18 cellular contexts compared by ENCODE assay signal in genomic region chr2:215364157-215365155, GRCh38. TPM values are rescaled to one million over a fixed set of nuclear protein-coding genes. Genes with fewer than 3 reads are reported as not detected.
DNase-seq lines count a peak whose midpoint lies in the region; ATAC-seq, FAIRE-seq and TF ChIP-seq lines count a peak whose summit lies in the region.
"Had no signal": no experiment of that assay in that cellular context is flagged by ENCODE, and none has a peak within 500 bp of the region (broad histone marks: within the 10 kb centered on the region; RNA-seq: fewer than 3 reads in every experiment).

No MANE protein-coding gene starts in this region.

- TF ChIP-seq RAD21 in neural cell (conservative IDR thresholded peaks at IDR 0.05) = no peak

- no peak for TF ChIP-seq CTCF in Loucy (conservative IDR thresholded peaks at IDR 0.05; ENCODE audit: low read length)
- no peak for TF ChIP-seq CTCF in choroid plexus epithelial cell (conservative IDR thresholded peaks at IDR 0.05; ENCODE audit: low read depth, low read length)
- no peak for TF ChIP-seq CTCF in neural cell (IDR thresholded peaks at IDR 0.05; ENCODE audit: poor library complexity, severe bottlenecking)

- no peak overlapping the region for H3K27ac Mint-ChIP-seq in activated CD4-positive, alpha-beta T cell treated with anti-CD3 and anti-CD28 coated beads, Interleukin-2, amount 10 ng/mL, durations not matched to agents 7 days and 5 days
- H3K27ac Mint-ChIP-seq: CD8-positive, alpha-beta memory T cell had no signal

- POLR2A ChIA-PET in activated CD4-positive, alpha-beta T cell treated with anti-CD3 and anti-CD28 coated beads, Interleukin-2, amount 10 ng/mL, durations not matched to agents 7 days and 5 days (lab: Charles Lee) = no interaction called here

- no peak for TF ChIP-seq POLR2A in GM12891 (IDR thresholded peaks at IDR 0.05; ENCODE audit: low read depth, low read length)

- H3F3A ChIP-seq in Loucy (ENCODE audit: low read depth) (no peaks in the 10 kb centered on the region), neural cell (ENCODE audit: insufficient read depth, low read length, poor library complexity, severe bottlenecking) (no peaks in the 10 kb centered on the region)

- H3K9me3 ChIP-seq in Loucy (ENCODE audit: insufficient read depth, low read depth, low read length) (no peaks in the 10 kb centered on the region), neural cell (ENCODE audit: low read length) (no peaks in the 10 kb centered on the region)
- H3K9me3 ChIP-seq: thoracic aorta had no signal

- DNase-seq in GM12891 (ENCODE audit: insufficient read length, low spot score) = no peak
- peak; percentile 45 for DNase-seq in choroid plexus epithelial cell (ENCODE audit: low read depth)
- DNase-seq in activated CD4-positive, alpha-beta T cell treated with anti-CD3 and anti-CD28 coated beads, Interleukin-2, amount 10 ng/mL, durations not matched to agents 7 days and 5 days = no peak
- DNase-seq in G401 (ENCODE audit: low spot score) = no peak
- DNase-seq in left lobe of liver (ENCODE audit: low spot score) = no peak
- DNase-seq: activated CD8-positive, alpha-beta memory T cell treated with anti-CD3 and anti-CD28 coated beads, Interleukin-2, amount 50 U/mL, for 48 hours; activated effector memory CD4-positive, alpha-beta T cell treated with Interleukin-2 at 50 U/mL for 16 hours; AML-193; CD8-positive, alpha-beta memory T cell; DMS79; NCI-H524 treated with DMSO at 0.1 percent for 48 hours; stimulated activated CD4-positive, alpha-beta T cell treated with anti-CD3 and anti-CD28 coated beads, Interleukin-4, amount 100 ng/mL, for 1 hour; stimulated activated naive CD4-positive, alpha-beta T cell; T-helper 2 cell had no signal

- H3K4me3 ChIP-seq in Loucy (ENCODE audit: low read length, poor library complexity, severe bottlenecking) (no peak overlapping the region), choroid plexus epithelial cell (ENCODE audit: low read depth, low read length) (no peak overlapping the region), neural cell (ENCODE audit: low read length) (peak overlapping the region; percentile 4)
- H3K4me3 ChIP-seq: GM23338, thoracic aorta had no signal

- H3K27me3 ChIP-seq in Loucy (ENCODE audit: insufficient read depth, low read length, poor library complexity, severe bottlenecking) = no peaks in the 10 kb centered on the region
- no peaks in the 10 kb centered on the region for H3K27me3 ChIP-seq in neural cell (ENCODE audit: insufficient read depth, low read depth, low read length)

- H3K9me2 ChIP-seq in Loucy (replicated peaks; ENCODE audit: low read depth, low read length) (no peaks in the 10 kb centered on the region), neural cell (ENCODE audit: insufficient read depth, low read length) (no peaks in the 10 kb centered on the region)

- H3K4me1 Mint-ChIP-seq in activated CD4-positive, alpha-beta T cell treated with anti-CD3 and anti-CD28 coated beads, Interleukin-2, amount 10 ng/mL, durations not matched to agents 7 days and 5 days = no peaks in the 10 kb centered on the region
- H3K4me1 Mint-ChIP-seq: CD8-positive, alpha-beta memory T cell had no signal

- no peaks in the 10 kb centered on the region for H3K9me3 Mint-ChIP-seq in activated CD4-positive, alpha-beta T cell treated with anti-CD3 and anti-CD28 coated beads, Interleukin-2, amount 10 ng/mL, durations not matched to agents 7 days and 5 days
- H3K9me3 Mint-ChIP-seq: CD8-positive, alpha-beta memory T cell; GM23338 had no signal

- H3K4me3 Mint-ChIP-seq in activated CD4-positive, alpha-beta T cell treated with anti-CD3 and anti-CD28 coated beads, Interleukin-2, amount 10 ng/mL, durations not matched to agents 7 days and 5 days = no peak overlapping the region
- H3K4me3 Mint-ChIP-seq: CD8-positive, alpha-beta memory T cell; GM23338 had no signal

- H3K36me3 ChIP-seq in Loucy (ENCODE audit: insufficient read depth, low read length) = no peaks in the 10 kb centered on the region
- H3K36me3 ChIP-seq in neural cell (ENCODE audit: insufficient read depth, low read length) = no peaks in the 10 kb centered on the region

- H4K20me1 ChIP-seq in Loucy (ENCODE audit: insufficient read depth, low read length, poor library complexity, severe bottlenecking) (no peaks in the 10 kb centered on the region), neural cell (ENCODE audit: insufficient read depth) (no peaks in the 10 kb centered on the region)

- no peak overlapping the region for H3K27ac ChIP-seq in neural cell (ENCODE audit: low read length)

- no peak overlapping the region for H3K9ac ChIP-seq in Loucy (ENCODE audit: low read depth, low read length, poor library complexity, severe bottlenecking)
- no peak overlapping the region for H3K9ac ChIP-seq in neural cell (ENCODE audit: low read length)

- no peak for ATAC-seq in left lobe of liver
- ATAC-seq: GM23338 had no signal

- CTCF ChIA-PET in activated CD4-positive, alpha-beta T cell treated with anti-CD3 and anti-CD28 coated beads, Interleukin-2, amount 10 ng/mL, durations not matched to agents 7 days and 5 days (lab: Charles Lee) = no interaction called here

- no peaks in the 10 kb centered on the region for H3K27me3 Mint-ChIP-seq in activated CD4-positive, alpha-beta T cell treated with anti-CD3 and anti-CD28 coated beads, Interleukin-2, amount 10 ng/mL, durations not matched to agents 7 days and 5 days
- H3K27me3 Mint-ChIP-seq: CD8-positive, alpha-beta memory T cell had no signal

- no peak overlapping the region for H2AFZ ChIP-seq in Loucy (ENCODE audit: low read length)
- no peak overlapping the region for H2AFZ ChIP-seq in neural cell (ENCODE audit: low read depth, low read length)
- H2AFZ ChIP-seq: GM23338 had no signal

- TF ChIP-seq EP300 in neural cell (conservative IDR thresholded peaks at IDR 0.05; ENCODE audit: poor library complexity, severe bottlenecking) = peak; percentile 63

- peak; percentile 16 for FAIRE-seq in GM12891 (lab: Jason Lieb, UNC)

- H3K4me1 ChIP-seq in Loucy (ENCODE audit: insufficient read depth, low read length, poor library complexity, severe bottlenecking) = no peaks in the 10 kb centered on the region

- H3K79me2 ChIP-seq in Loucy (ENCODE audit: insufficient read depth, low read length) (no peaks in the 10 kb centered on the region), neural cell (replicated peaks; ENCODE audit: insufficient read depth, low read length) (no peaks in the 10 kb centered on the region)

- H3K36me3 Mint-ChIP-seq in activated CD4-positive, alpha-beta T cell treated with anti-CD3 and anti-CD28 coated beads, Interleukin-2, amount 10 ng/mL, durations not matched to agents 7 days and 5 days (ENCODE audit: low read depth) = peaks cover 19% of the 10 kb centered on the region

- in situ Hi-C loops in G401 (cut with HindIII; ENCODE audit: low sequenced_read_pairs) = no loop called here

- peak overlapping the region; percentile 3 for H3K4me2 ChIP-seq in Loucy (ENCODE audit: low read depth, low read length, poor library complexity, severe bottlenecking)
- no peak overlapping the region for H3K4me2 ChIP-seq in neural cell (ENCODE audit: low read length)
- H3K4me2 ChIP-seq: GM23338 had no signal

TF ChIP-seq in GM12891, 5 proteins besides CTCF, POLR2A, EP300 and RAD21:
- TF ChIP-seq POLR2AphosphoS5 (IDR thresholded peaks at IDR 0.05; ENCODE audit: low read depth, low read length) = no peak
- TF ChIP-seq PAX5 (IDR thresholded peaks at IDR 0.05; ENCODE audit: insufficient read depth, low read length, severe bottlenecking) = no peak
- no peak for TF ChIP-seq SPI1 (IDR thresholded peaks at IDR 0.05; ENCODE audit: low read depth, low read length)
- no peak for TF ChIP-seq POU2F2 (IDR thresholded peaks at IDR 0.05; ENCODE audit: low read depth, low read length)
- TF ChIP-seq TAF1 (IDR thresholded peaks at IDR 0.05; ENCODE audit: low read depth, low read length) = no peak

TF ChIP-seq in neural cell, 6 proteins besides CTCF, POLR2A, EP300 and RAD21:
- TF ChIP-seq EZH2 (IDR thresholded peaks at IDR 0.05; ENCODE audit: borderline replicate concordance, insufficient read depth, low read length, poor library complexity, severe bottlenecking) = no peak
- peak; percentile 21 for TF ChIP-seq POLR2AphosphoS5 (IDR thresholded peaks at IDR 0.05)

RNA-seq across cellular contexts. Expression of gene ATIC, which starts 52.6 kb away (rescaled TPM):
- 276 TPM for polyA plus RNA-seq in GM12891 (2012; ENCODE audit: low read depth, missing spikeins)
- polyA plus RNA-seq in neural cell = 4.9 and 9.5 TPM in 2 replicates
- polyA minus RNA-seq in neural cell = 2.7 and 10.3 TPM in 2 replicates
- 100 to 1,000 TPM; 143 to 179 TPM for total RNA-seq in activated CD4-positive, alpha-beta T cell treated with anti-CD3 and anti-CD28 coated beads, Interleukin-2, amount 10 ng/mL, durations not matched to agents 7 days and 5 days
- 31.8 and 60.6 TPM in 2 replicates for total RNA-seq in G401 (2014; rRNA removed; shearing (Covaris generic))
- 43.2 TPM for total RNA-seq in left lobe of liver
